In the genomic region with DNA sequence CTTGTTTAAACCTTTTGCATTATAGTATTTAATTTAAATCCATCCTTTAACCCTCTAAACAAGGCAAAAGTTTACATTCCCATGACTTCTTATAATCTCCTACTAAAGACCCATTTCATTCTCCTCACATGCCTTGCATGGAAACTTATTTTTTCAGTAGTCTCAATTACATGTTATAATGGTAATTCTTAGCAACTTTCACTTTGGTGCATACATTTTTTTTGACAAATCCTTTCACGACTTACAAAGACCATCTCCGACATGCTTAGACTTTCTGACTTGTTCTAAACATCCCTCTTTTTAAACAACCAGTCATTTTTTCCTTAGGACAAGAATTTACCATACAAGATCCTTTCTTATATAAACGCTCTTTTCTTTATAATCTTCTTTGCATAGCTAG, we compare ENCODE assay signal across 1 cellular context.
TF ChIP-seq lines count a peak whose summit lies in the region.

No MANE protein-coding gene starts in this region.

TF ChIP-seq in HepG2, 621 proteins besides CTCF, POLR2A, EP300 and RAD21 (continued from another document):
- TF ChIP-seq KIAA2018 (CRISPR knock-in tag; IDR thresholded peaks at IDR 0.05; ENCODE audit: borderline replicate concordance) (no peak), SATB2 (CRISPR knock-in tag; IDR thresholded peaks at IDR 0.05) (no peak), ZFP36 (IDR thresholded peaks at IDR 0.05; ENCODE audit: borderline replicate concordance, low read depth, low read length, partially characterized antibody) (peak; percentile 89), RNF219 (CRISPR knock-in tag; IDR thresholded peaks at IDR 0.05) (no peak), HNRNPUL1 (IDR thresholded peaks at IDR 0.05; ENCODE audit: low read depth, low read length) (no peak)
